In the genomic region with DNA sequence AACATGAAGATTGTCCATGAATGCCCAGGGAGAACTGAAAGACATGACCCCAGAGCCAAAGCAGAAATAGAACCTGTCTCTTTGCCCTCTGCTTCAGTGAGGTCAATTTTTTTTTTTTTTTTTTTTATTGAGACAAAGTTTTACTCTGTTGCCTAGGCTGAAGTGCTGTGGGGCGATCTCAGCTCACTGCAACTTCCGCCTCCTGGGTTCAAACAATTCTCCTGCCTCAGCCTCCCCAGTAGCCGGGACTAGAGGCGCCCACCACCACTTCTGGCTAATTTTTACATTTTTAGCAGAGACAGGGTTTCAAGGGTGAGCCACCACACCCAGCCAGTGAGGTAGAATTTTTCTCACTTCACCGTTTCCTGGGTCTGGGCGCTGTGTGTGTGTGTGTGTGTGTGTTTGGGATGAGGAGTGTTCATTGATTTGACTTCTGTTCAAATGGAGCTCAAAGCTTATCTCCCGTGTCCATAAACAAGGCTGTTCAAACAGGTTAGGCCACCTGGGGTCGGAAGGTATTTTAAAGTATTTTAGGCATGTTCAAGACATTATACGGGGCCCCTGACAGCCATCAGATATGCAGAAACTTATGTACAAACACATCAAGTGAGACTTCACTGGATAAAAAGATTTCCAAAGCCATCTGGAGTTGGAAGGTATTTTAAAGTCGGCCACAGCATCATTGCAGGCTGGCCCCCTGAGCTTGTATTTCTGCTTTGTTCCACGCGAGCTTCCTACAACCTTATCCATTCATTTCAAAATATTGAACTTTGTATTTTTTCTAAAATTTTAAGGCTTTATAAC, we compare ENCODE assay signal across 2 cellular contexts.
TF ChIP-seq lines count a peak whose summit lies in the region.

No MANE protein-coding gene starts in this region.

TF ChIP-seq in WTC11, 78 proteins besides CTCF, POLR2A, EP300 and RAD21:
- TF ChIP-seq FOXJ3 (CRISPR knock-in tag; IDR thresholded peaks at IDR 0.05; ENCODE audit: borderline replicate concordance) = no peak

TF ChIP-seq in HepG2, 621 proteins besides CTCF, POLR2A, EP300 and RAD21 (continues in another document):
- TF ChIP-seq TOE1 (CRISPR knock-in tag; IDR thresholded peaks at IDR 0.05) (no peak), GFI1 (CRISPR knock-in tag; IDR thresholded peaks at IDR 0.05; ENCODE audit: borderline replicate concordance) (peak; percentile 81), ZNF513 (CRISPR knock-in tag; conservative IDR thresholded peaks at IDR 0.05) (no peak), TEAD3 (CRISPR knock-in tag; optimal IDR thresholded peaks at IDR 0.05; ENCODE audit: borderline replicate concordance) (peak; percentile 87), NCOA2 (CRISPR knock-in tag; IDR thresholded peaks at IDR 0.05) (peak; percentile 84), ELF1 (CRISPR knock-in tag; IDR thresholded peaks at IDR 0.05) (peak; percentile 55; the same call in 1 of the 2 replicates), ZNF333 (CRISPR knock-in tag; IDR thresholded peaks at IDR 0.05; ENCODE audit: borderline replicate concordance) (no peak), EZH2 (conservative IDR thresholded peaks at IDR 0.05; ENCODE audit: low read depth, low read length) (no peak), SRY (CRISPR knock-in tag; IDR thresholded peaks at IDR 0.05) (peak; percentile 33; the same call in 1 of the 2 replicates), ARHGAP35 (CRISPR knock-in tag; IDR thresholded peaks at IDR 0.05; ENCODE audit: borderline replicate concordance) (no peak), ZNF441 (CRISPR knock-in tag; IDR thresholded peaks at IDR 0.05; ENCODE audit: borderline replicate concordance) (peak; percentile 66; the same call in 1 of the 2 replicates), CBX2 (IDR thresholded peaks at IDR 0.05; ENCODE audit: low read depth, low read length) (no peak), CBX2 (CRISPR knock-in tag; IDR thresholded peaks at IDR 0.05; ENCODE audit: low read depth) (no peak), ZNF350 (CRISPR knock-in tag; IDR thresholded peaks at IDR 0.05; ENCODE audit: borderline replicate concordance, low read depth) (0 out of 2 replicates have a peak, but pooled peaks have one; percentile 36), ZNF256 (CRISPR knock-in tag; conservative IDR thresholded peaks at IDR 0.05) (no peak), TGIF2 (CRISPR knock-in tag; IDR thresholded peaks at IDR 0.05) (no peak), GATA4 (IDR thresholded peaks at IDR 0.05; ENCODE audit: borderline replicate concordance, low read depth) (peak; percentile 79), SALL1 (CRISPR knock-in tag; IDR thresholded peaks at IDR 0.05) (peak; percentile 96), ZSCAN22 (CRISPR knock-in tag; IDR thresholded peaks at IDR 0.05) (no peak), SIX4 (CRISPR knock-in tag; IDR thresholded peaks at IDR 0.05) (no peak), KAT8 (CRISPR knock-in tag; IDR thresholded peaks at IDR 0.05) (peak; percentile 48; the same call in 1 of the 2 replicates), ZNF17 (CRISPR knock-in tag; IDR thresholded peaks at IDR 0.05) (no peak), ZNF557 (CRISPR knock-in tag; IDR thresholded peaks at IDR 0.05) (no peak), MIER2 (CRISPR knock-in tag; IDR thresholded peaks at IDR 0.05) (no peak), MYC (CRISPR knock-in tag; IDR thresholded peaks at IDR 0.05; ENCODE audit: borderline replicate concordance) (0 out of 2 replicates have a peak, but pooled peaks have one; percentile 21), CREB1 (IDR thresholded peaks at IDR 0.05) (no peak), CREB1 (CRISPR knock-in tag; IDR thresholded peaks at IDR 0.05) (0 out of 2 replicates have a peak, but pooled peaks have one; percentile 48), RCOR2 (CRISPR knock-in tag; IDR thresholded peaks at IDR 0.05) (0 out of 2 replicates have a peak, but pooled peaks have one; percentile 47), ZNF224 (CRISPR knock-in tag; IDR thresholded peaks at IDR 0.05) (no peak), FOXP1 (IDR thresholded peaks at IDR 0.05) (no peak), FOXP1 (CRISPR knock-in tag; IDR thresholded peaks at IDR 0.05) (peak; percentile 83), MEIS1 (CRISPR knock-in tag; IDR thresholded peaks at IDR 0.05; ENCODE audit: borderline replicate concordance) (peak; percentile 79; the same call in 1 of the 2 replicates), ZNF747 (CRISPR knock-in tag; IDR thresholded peaks at IDR 0.05; ENCODE audit: borderline replicate concordance) (no peak), ZNF354B (CRISPR knock-in tag; IDR thresholded peaks at IDR 0.05) (no peak), KLF15 (CRISPR knock-in tag; IDR thresholded peaks at IDR 0.05; ENCODE audit: borderline replicate concordance) (no peak), NR2F1 (CRISPR knock-in tag; IDR thresholded peaks at IDR 0.05) (peak; percentile 7 to 68; a peak in 3 of 4 replicates), ZMAT3 (CRISPR knock-in tag; conservative IDR thresholded peaks at IDR 0.05) (0 out of 2 replicates have a peak, but pooled peaks have one; percentile 39), ZNF768 (CRISPR knock-in tag; IDR thresholded peaks at IDR 0.05) (no peak), ETV6 (CRISPR knock-in tag; conservative IDR thresholded peaks at IDR 0.05) (no peak), ZNF547 (CRISPR knock-in tag; IDR thresholded peaks at IDR 0.05) (no peak), SMAD9 (CRISPR knock-in tag; IDR thresholded peaks at IDR 0.05) (no peak), IRX3 (CRISPR knock-in tag; IDR thresholded peaks at IDR 0.05; ENCODE audit: borderline replicate concordance, low read depth) (no peak), RARA (CRISPR knock-in tag; IDR thresholded peaks at IDR 0.05) (peak; percentile 89), KDM3A (CRISPR knock-in tag; IDR thresholded peaks at IDR 0.05; ENCODE audit: low read depth) (no peak), HDAC2 (CRISPR knock-in tag; IDR thresholded peaks at IDR 0.05) (peak; percentile 81), ZNF251 (CRISPR knock-in tag; IDR thresholded peaks at IDR 0.05) (no peak), SETDB1 (CRISPR knock-in tag; IDR thresholded peaks at IDR 0.05; ENCODE audit: borderline replicate concordance) (no peak), ZNF615 (CRISPR knock-in tag; IDR thresholded peaks at IDR 0.05; ENCODE audit: borderline replicate concordance) (no peak), PHF21A (CRISPR knock-in tag; IDR thresholded peaks at IDR 0.05) (peak; percentile 76; the same call in 1 of the 2 replicates), SP140L (CRISPR knock-in tag; IDR thresholded peaks at IDR 0.05; ENCODE audit: borderline replicate concordance) (no peak), EEA1 (CRISPR knock-in tag; IDR thresholded peaks at IDR 0.05; ENCODE audit: borderline replicate concordance) (no peak), FOSL1 (CRISPR knock-in tag; IDR thresholded peaks at IDR 0.05; ENCODE audit: borderline replicate concordance) (no peak), ISL2 (CRISPR knock-in tag; IDR thresholded peaks at IDR 0.05) (peak; percentile 65; the same call in 1 of the 2 replicates), BHLHE40 (IDR thresholded peaks at IDR 0.05; ENCODE audit: low read length) (peak; percentile 52; the same call in 1 of the 2 replicates), ZNF850 (CRISPR knock-in tag; conservative IDR thresholded peaks at IDR 0.05) (no peak), ZNF83 (CRISPR knock-in tag; IDR thresholded peaks at IDR 0.05; ENCODE audit: borderline replicate concordance) (no peak), DPF2 (CRISPR knock-in tag; IDR thresholded peaks at IDR 0.05; ENCODE audit: borderline replicate concordance, low read depth) (peak; percentile 81), EED (CRISPR knock-in tag; IDR thresholded peaks at IDR 0.05) (no peak), KLF12 (CRISPR knock-in tag; IDR thresholded peaks at IDR 0.05; ENCODE audit: borderline replicate concordance) (peak; percentile 61; the same call in 1 of the 2 replicates)
- TF ChIP-seq, protein P1, sequence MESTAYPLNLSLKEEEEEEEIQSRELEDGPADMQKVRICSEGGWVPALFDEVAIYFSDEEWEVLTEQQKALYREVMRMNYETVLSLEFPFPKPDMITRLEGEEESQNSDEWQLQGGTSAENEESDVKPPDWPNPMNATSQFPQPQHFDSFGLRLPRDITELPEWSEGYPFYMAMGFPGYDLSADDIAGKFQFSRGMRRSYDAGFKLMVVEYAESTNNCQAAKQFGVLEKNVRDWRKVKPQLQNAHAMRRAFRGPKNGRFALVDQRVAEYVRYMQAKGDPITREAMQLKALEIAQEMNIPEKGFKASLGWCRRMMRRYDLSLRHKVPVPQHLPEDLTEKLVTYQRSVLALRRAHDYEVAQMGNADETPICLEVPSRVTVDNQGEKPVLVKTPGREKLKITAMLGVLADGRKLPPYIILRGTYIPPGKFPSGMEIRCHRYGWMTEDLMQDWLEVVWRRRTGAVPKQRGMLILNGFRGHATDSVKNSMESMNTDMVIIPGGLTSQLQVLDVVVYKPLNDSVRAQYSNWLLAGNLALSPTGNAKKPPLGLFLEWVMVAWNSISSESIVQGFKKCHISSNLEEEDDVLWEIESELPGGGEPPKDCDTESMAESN (CRISPR knock-in tag; conservative IDR thresholded peaks at IDR 0.05) = no peak
- TF ChIP-seq, protein P2, sequence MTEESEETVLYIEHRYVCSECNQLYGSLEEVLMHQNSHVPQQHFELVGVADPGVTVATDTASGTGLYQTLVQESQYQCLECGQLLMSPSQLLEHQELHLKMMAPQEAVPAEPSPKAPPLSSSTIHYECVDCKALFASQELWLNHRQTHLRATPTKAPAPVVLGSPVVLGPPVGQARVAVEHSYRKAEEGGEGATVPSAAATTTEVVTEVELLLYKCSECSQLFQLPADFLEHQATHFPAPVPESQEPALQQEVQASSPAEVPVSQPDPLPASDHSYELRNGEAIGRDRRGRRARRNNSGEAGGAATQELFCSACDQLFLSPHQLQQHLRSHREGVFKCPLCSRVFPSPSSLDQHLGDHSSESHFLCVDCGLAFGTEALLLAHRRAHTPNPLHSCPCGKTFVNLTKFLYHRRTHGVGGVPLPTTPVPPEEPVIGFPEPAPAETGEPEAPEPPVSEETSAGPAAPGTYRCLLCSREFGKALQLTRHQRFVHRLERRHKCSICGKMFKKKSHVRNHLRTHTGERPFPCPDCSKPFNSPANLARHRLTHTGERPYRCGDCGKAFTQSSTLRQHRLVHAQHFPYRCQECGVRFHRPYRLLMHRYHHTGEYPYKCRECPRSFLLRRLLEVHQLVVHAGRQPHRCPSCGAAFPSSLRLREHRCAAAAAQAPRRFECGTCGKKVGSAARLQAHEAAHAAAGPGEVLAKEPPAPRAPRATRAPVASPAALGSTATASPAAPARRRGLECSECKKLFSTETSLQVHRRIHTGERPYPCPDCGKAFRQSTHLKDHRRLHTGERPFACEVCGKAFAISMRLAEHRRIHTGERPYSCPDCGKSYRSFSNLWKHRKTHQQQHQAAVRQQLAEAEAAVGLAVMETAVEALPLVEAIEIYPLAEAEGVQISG (CRISPR knock-in tag; IDR thresholded peaks at IDR 0.05) = peak; percentile 40; the same call in 1 of the 2 replicates
- TF ChIP-seq, protein P3, sequence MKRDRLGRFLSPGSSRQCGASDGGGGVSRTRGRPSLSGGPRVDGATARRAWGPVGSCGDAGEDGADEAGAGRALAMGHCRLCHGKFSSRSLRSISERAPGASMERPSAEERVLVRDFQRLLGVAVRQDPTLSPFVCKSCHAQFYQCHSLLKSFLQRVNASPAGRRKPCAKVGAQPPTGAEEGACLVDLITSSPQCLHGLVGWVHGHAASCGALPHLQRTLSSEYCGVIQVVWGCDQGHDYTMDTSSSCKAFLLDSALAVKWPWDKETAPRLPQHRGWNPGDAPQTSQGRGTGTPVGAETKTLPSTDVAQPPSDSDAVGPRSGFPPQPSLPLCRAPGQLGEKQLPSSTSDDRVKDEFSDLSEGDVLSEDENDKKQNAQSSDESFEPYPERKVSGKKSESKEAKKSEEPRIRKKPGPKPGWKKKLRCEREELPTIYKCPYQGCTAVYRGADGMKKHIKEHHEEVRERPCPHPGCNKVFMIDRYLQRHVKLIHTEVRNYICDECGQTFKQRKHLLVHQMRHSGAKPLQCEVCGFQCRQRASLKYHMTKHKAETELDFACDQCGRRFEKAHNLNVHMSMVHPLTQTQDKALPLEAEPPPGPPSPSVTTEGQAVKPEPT (CRISPR knock-in tag; IDR thresholded peaks at IDR 0.05; ENCODE audit: low read depth) = no peak
- TF ChIP-seq, protein P4, sequence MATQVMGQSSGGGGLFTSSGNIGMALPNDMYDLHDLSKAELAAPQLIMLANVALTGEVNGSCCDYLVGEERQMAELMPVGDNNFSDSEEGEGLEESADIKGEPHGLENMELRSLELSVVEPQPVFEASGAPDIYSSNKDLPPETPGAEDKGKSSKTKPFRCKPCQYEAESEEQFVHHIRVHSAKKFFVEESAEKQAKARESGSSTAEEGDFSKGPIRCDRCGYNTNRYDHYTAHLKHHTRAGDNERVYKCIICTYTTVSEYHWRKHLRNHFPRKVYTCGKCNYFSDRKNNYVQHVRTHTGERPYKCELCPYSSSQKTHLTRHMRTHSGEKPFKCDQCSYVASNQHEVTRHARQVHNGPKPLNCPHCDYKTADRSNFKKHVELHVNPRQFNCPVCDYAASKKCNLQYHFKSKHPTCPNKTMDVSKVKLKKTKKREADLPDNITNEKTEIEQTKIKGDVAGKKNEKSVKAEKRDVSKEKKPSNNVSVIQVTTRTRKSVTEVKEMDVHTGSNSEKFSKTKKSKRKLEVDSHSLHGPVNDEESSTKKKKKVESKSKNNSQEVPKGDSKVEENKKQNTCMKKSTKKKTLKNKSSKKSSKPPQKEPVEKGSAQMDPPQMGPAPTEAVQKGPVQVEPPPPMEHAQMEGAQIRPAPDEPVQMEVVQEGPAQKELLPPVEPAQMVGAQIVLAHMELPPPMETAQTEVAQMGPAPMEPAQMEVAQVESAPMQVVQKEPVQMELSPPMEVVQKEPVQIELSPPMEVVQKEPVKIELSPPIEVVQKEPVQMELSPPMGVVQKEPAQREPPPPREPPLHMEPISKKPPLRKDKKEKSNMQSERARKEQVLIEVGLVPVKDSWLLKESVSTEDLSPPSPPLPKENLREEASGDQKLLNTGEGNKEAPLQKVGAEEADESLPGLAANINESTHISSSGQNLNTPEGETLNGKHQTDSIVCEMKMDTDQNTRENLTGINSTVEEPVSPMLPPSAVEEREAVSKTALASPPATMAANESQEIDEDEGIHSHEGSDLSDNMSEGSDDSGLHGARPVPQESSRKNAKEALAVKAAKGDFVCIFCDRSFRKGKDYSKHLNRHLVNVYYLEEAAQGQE (IDR thresholded peaks at IDR 0.05; ENCODE audit: borderline replicate concordance in 1 of 2, low read depth in 1 of 2, low read length in 2 of 2) = peak in 1 of 2 experiments; percentile 29; a peak in 1 of 4 replicates
